ENCODE assay signal across 1 cellular context in genomic region chr1:23562138-23562819, GRCh38.
A peak's percentile ranks its signal among the peaks of the same experiment; 100 is the strongest.
TF ChIP-seq lines count a peak whose summit lies in the region.

No MANE protein-coding gene starts in this region.

TF ChIP-seq in H1, 55 proteins besides CTCF, POLR2A, EP300 and RAD21 (continued from another document):
- TF ChIP-seq BRCA1 (IDR thresholded peaks at IDR 0.05; ENCODE audit: low read depth, low read length): no peak
- TF ChIP-seq NANOG (IDR thresholded peaks at IDR 0.05; ENCODE audit: insufficient read depth, low read depth, low read length, poor library complexity, severe bottlenecking): no peak
- TF ChIP-seq CREB1 (IDR thresholded peaks at IDR 0.05): peak; percentile 93
- peak; percentile 63; the same call in 1 of the 2 replicates for TF ChIP-seq SP1 (IDR thresholded peaks at IDR 0.05; ENCODE audit: low read depth, low read length)
- no peak for TF ChIP-seq KDM4A (IDR thresholded peaks at IDR 0.05; ENCODE audit: low read depth, low read length, severe bottlenecking)
- TF ChIP-seq ATF2 (IDR thresholded peaks at IDR 0.05; ENCODE audit: low read length): no peak
- TF ChIP-seq GABPA (IDR thresholded peaks at IDR 0.05; ENCODE audit: borderline replicate concordance, insufficient read depth, low read length): no peak
- TF ChIP-seq SUZ12 (IDR thresholded peaks at IDR 0.05; ENCODE audit: low read length): no peak
- no peak for TF ChIP-seq CTBP2 (IDR thresholded peaks at IDR 0.05; ENCODE audit: borderline replicate concordance, insufficient read depth, insufficient read length, low read length)
- TF ChIP-seq SRF (IDR thresholded peaks at IDR 0.05; ENCODE audit: low read depth, low read length): no peak; the same call in 1 of the 2 replicates
- peak in 1 of 2 experiments; percentile 38; a peak in 1 of 4 replicates for TF ChIP-seq SIN3A (conservative IDR thresholded peaks at IDR 0.05 in 1 of 2, IDR thresholded peaks at IDR 0.05 in 1 of 2; ENCODE audit: low read depth in 1 of 2, low read length in 2 of 2)
- peak; percentile 75; the same call in 1 of the 2 replicates for TF ChIP-seq SP4 (IDR thresholded peaks at IDR 0.05; ENCODE audit: low read length)
- TF ChIP-seq HDAC2 (IDR thresholded peaks at IDR 0.05; ENCODE audit: borderline replicate concordance in 1 of 2, low read depth in 2 of 2, low read length in 2 of 2): peak in 1 of 2 experiments; percentile 67; a peak in 1 of 4 replicates
- TF ChIP-seq BACH1 (IDR thresholded peaks at IDR 0.05; ENCODE audit: low read length): peak; percentile 88
- TF ChIP-seq SP2 (IDR thresholded peaks at IDR 0.05; ENCODE audit: low read length): no peak
- TF ChIP-seq YY1 (IDR thresholded peaks at IDR 0.05; ENCODE audit: low read depth, low read length): no peak
- no peak for TF ChIP-seq KDM5A (IDR thresholded peaks at IDR 0.05; ENCODE audit: low read length)
- no peak for TF ChIP-seq ASH2L (IDR thresholded peaks at IDR 0.05; ENCODE audit: low read length)
- TF ChIP-seq NRF1 (IDR thresholded peaks at IDR 0.05; ENCODE audit: low read depth, low read length): no peak
- TF ChIP-seq HDAC6 (IDR thresholded peaks at IDR 0.05; ENCODE audit: low read depth, low read length): no peak
- TF ChIP-seq ZNF274 (IDR thresholded peaks at IDR 0.05; ENCODE audit: borderline replicate concordance, extremely low read depth, low read length): no peak
- no peak for TF ChIP-seq MAX (IDR thresholded peaks at IDR 0.05)
- TF ChIP-seq JUND (IDR thresholded peaks at IDR 0.05; ENCODE audit: low read length): no peak
- peak; percentile 82; the same call in 1 of the 2 replicates for TF ChIP-seq TCF12 (IDR thresholded peaks at IDR 0.05; ENCODE audit: low read depth, low read length)
